Comparison of ENCODE assay signal across 8 cellular contexts in genomic region chr14:76762617-76763361, GRCh38. TPM values are rescaled to one million over a fixed set of nuclear protein-coding genes. Genes with fewer than 3 reads are reported as not detected.
DNase-seq lines count a peak whose midpoint lies in the region; ATAC-seq, FAIRE-seq and TF ChIP-seq lines count a peak whose summit lies in the region.

No MANE protein-coding gene starts in this region.

- H3K27me3 ChIP-seq in GM23338 (ENCODE audit: insufficient read depth) (peaks cover 75% of the 10 kb centered on the region), sigmoid colon (no peaks in the 10 kb centered on the region)

- no peak overlapping the region for H3K27ac Mint-ChIP-seq in GM23338
- H3K27ac Mint-ChIP-seq in activated CD8-positive, alpha-beta T cell treated with anti-CD3 and anti-CD28 coated beads, Interleukin-2, amount 10 ng/mL, durations not matched to agents 7 days and 5 days, result no peak overlapping the region

- DNase-seq in GM23338 (ENCODE audit: low spot score) (no peak), left ventricle myocardium superior (peak; percentile 30), sigmoid colon (no peak), frontal cortex (ENCODE audit: low spot score in 2 of 2) (no peak)
- DNase-seq in activated CD8-positive, alpha-beta T cell treated with anti-CD3 and anti-CD28 coated beads, Interleukin-2, amount 10 ng/mL, durations not matched to agents 7 days and 5 days, result peak; percentile 19

- WGBS in sigmoid colon, 2 donors, result 52 to 56% methylated on average over 27 of the region's 27 CpGs

- FAIRE-seq in frontal cortex (lab: Jason Lieb, UNC), result no peak

- no peaks in the 10 kb centered on the region for H3F3A ChIP-seq in GM23338 (replicated peaks; ENCODE audit: low read depth)

- CTCF ChIA-PET in activated CD8-positive, alpha-beta T cell treated with anti-CD3 and anti-CD28 coated beads, Interleukin-2, amount 10 ng/mL, durations not matched to agents 7 days and 5 days (lab: Charles Lee), result no interaction called here

- no peak for TF ChIP-seq EP300 in sigmoid colon (IDR thresholded peaks at IDR 0.05)

- ATAC-seq in GM23338 (no peak), left ventricle myocardium superior (peak; percentile 22), HG03571 (IDR thresholded peaks at IDR 0.05; ENCODE audit: unreplicated experiment) (no peak), HG03025 (IDR thresholded peaks at IDR 0.05; ENCODE audit: low FRiP score, unreplicated experiment) (no peak), HG03139 (IDR thresholded peaks at IDR 0.05; ENCODE audit: unreplicated experiment) (no peak)
- no peak for ATAC-seq in activated CD8-positive, alpha-beta T cell treated with anti-CD3 and anti-CD28 coated beads, Interleukin-2, amount 10 ng/mL, durations not matched to agents 7 days and 5 days

- H3K4me1 ChIP-seq in GM23338 (ENCODE audit: insufficient read depth), result peaks cover 20% of the 10 kb centered on the region
- H3K4me1 ChIP-seq in sigmoid colon, result peaks cover 0 to 37% (median 22%) of the 10 kb centered on the region in 4 donors

- H3K27ac ChIP-seq in GM23338 (ENCODE audit: low read depth), result no peak overlapping the region
- H3K27ac ChIP-seq in sigmoid colon, result peak overlapping the region; percentile 69 to 78 (median 76)

- TF ChIP-seq CTCF in GM23338 (conservative IDR thresholded peaks at IDR 0.05; ENCODE audit: low read depth in 2 of 2), result no peak
- TF ChIP-seq CTCF in sigmoid colon (IDR thresholded peaks at IDR 0.05), result no peak

- no peaks in the 10 kb centered on the region for H3K9me3 ChIP-seq in sigmoid colon

- POLR2A ChIA-PET in activated CD8-positive, alpha-beta T cell treated with anti-CD3 and anti-CD28 coated beads, Interleukin-2, amount 10 ng/mL, durations not matched to agents 7 days and 5 days (lab: Charles Lee), result interaction anchor here (0.6 kb wide), 1 partner anchor 53 kb away, joined by 4 read pairs; no protein-coding TSS in a partner anchor

- H3K4me2 ChIP-seq in GM23338, result peak overlapping the region; percentile 97

- H3K9me2 ChIP-seq in GM23338 (ENCODE audit: insufficient read depth), result no peaks in the 10 kb centered on the region

- H3K27me3 Mint-ChIP-seq in GM23338 (ENCODE audit: insufficient read depth, low read depth, poor library complexity), result peaks cover 43% of the 10 kb centered on the region
- H3K27me3 Mint-ChIP-seq in activated CD8-positive, alpha-beta T cell treated with anti-CD3 and anti-CD28 coated beads, Interleukin-2, amount 10 ng/mL, durations not matched to agents 7 days and 5 days (ENCODE audit: low read depth), result peaks cover 40% of the 10 kb centered on the region

- no peaks in the 10 kb centered on the region for H3K9me3 Mint-ChIP-seq in GM23338
- no peaks in the 10 kb centered on the region for H3K9me3 Mint-ChIP-seq in activated CD8-positive, alpha-beta T cell treated with anti-CD3 and anti-CD28 coated beads, Interleukin-2, amount 10 ng/mL, durations not matched to agents 7 days and 5 days (ENCODE audit: insufficient read depth)

- H3K36me3 ChIP-seq in GM23338 (ENCODE audit: insufficient read depth) (no peaks in the 10 kb centered on the region), sigmoid colon (no peaks in the 10 kb centered on the region)

- peaks cover 21% of the 10 kb centered on the region for H3K4me1 Mint-ChIP-seq in GM23338
- peaks cover 13% of the 10 kb centered on the region for H3K4me1 Mint-ChIP-seq in activated CD8-positive, alpha-beta T cell treated with anti-CD3 and anti-CD28 coated beads, Interleukin-2, amount 10 ng/mL, durations not matched to agents 7 days and 5 days (ENCODE audit: low read depth)

- intact Hi-C loops in left ventricle myocardium superior (cut with micrococcal nuclease), result no loop called here
- intact Hi-C loops in sigmoid colon (cut with DNase I), result no loop called here

- peak overlapping the region; percentile 86 for H3K4me3 ChIP-seq in GM23338
- peak overlapping the region; percentile 61 to 93 (median 68) for H3K4me3 ChIP-seq in sigmoid colon

- no peaks in the 10 kb centered on the region for H3K79me2 ChIP-seq in GM23338 (replicated peaks; ENCODE audit: insufficient read depth)

- H3K4me3 Mint-ChIP-seq in GM23338, result peak overlapping the region; percentile 80
- H3K4me3 Mint-ChIP-seq in activated CD8-positive, alpha-beta T cell treated with anti-CD3 and anti-CD28 coated beads, Interleukin-2, amount 10 ng/mL, durations not matched to agents 7 days and 5 days, result peak overlapping the region; percentile 74

- TF ChIP-seq POLR2A in sigmoid colon (IDR thresholded peaks at IDR 0.05), result no peak

- no peaks in the 10 kb centered on the region for H3K36me3 Mint-ChIP-seq in GM23338 (ENCODE audit: low read depth)
- no peaks in the 10 kb centered on the region for H3K36me3 Mint-ChIP-seq in activated CD8-positive, alpha-beta T cell treated with anti-CD3 and anti-CD28 coated beads, Interleukin-2, amount 10 ng/mL, durations not matched to agents 7 days and 5 days (ENCODE audit: low read depth)

- no peaks in the 10 kb centered on the region for H4K20me1 ChIP-seq in GM23338 (replicated peaks; ENCODE audit: insufficient read depth)

- peak overlapping the region; percentile 91 for H2AFZ ChIP-seq in GM23338

TF ChIP-seq in GM23338, 12 proteins besides CTCF, POLR2A, EP300 and RAD21:
- TF ChIP-seq STAT1 (IDR thresholded peaks at IDR 0.05; ENCODE audit: unreplicated experiment), result no peak
- TF ChIP-seq EZH2 (IDR thresholded peaks at IDR 0.05; ENCODE audit: low read depth, unreplicated experiment), result peak; percentile 1
- no peak for TF ChIP-seq EZH2phosphoT487 (IDR thresholded peaks at IDR 0.05; ENCODE audit: unreplicated experiment)

RNA-seq across cellular contexts. Expression of gene VASH1, which starts 1.5 kb away (rescaled TPM):
- 2.8 and 3.7 TPM in 2 replicates for total RNA-seq in GM23338 (2014; rRNA removed; shearing (Covaris generic))
- polyA plus RNA-seq in GM23338 (2016; fragmentation: Nextera tagmentation; extraction: Ambion mirVana) (0.78 and 1.4 TPM in 2 replicates), sigmoid colon (1 to 10 TPM; 3.0 to 7.7 (median 3.7) TPM)
- 1 to 10 TPM; 3.1 to 3.4 TPM for total RNA-seq in activated CD8-positive, alpha-beta T cell treated with anti-CD3 and anti-CD28 coated beads, Interleukin-2, amount 10 ng/mL, durations not matched to agents 7 days and 5 days
- total RNA-seq in left ventricle myocardium superior (14.0 TPM), sigmoid colon (10 to 100 TPM in 1 of 4 donors, 1 to 10 TPM in 3; 3.0 to 13.0 (median 5.3) TPM), frontal cortex (59.9 TPM)

RNA-seq across cellular contexts. Expression of gene ANGEL1, which starts 49.9 kb away (rescaled TPM):
- 22.2 and 31.6 TPM in 2 replicates for total RNA-seq in GM23338 (2014; rRNA removed; shearing (Covaris generic))
- 4.6 and 5.3 TPM in 2 replicates for polyA plus RNA-seq in GM23338 (2016; fragmentation: Nextera tagmentation; extraction: Ambion mirVana)
- 10 to 100 TPM; 11.5 to 13.7 TPM for total RNA-seq in activated CD8-positive, alpha-beta T cell treated with anti-CD3 and anti-CD28 coated beads, Interleukin-2, amount 10 ng/mL, durations not matched to agents 7 days and 5 days
- 11.2 TPM for total RNA-seq in left ventricle myocardium superior
- 10 to 100 TPM in 2 of 4 donors, 1 to 10 TPM in 2; 9.6 to 16.1 (median 10.8) TPM for total RNA-seq in sigmoid colon
- 10 to 100 TPM in 1 of 3 donors, 1 to 10 TPM in 1, under 1 TPM in 1; 0.60 to 10.9 (median 1.4) TPM for polyA plus RNA-seq in sigmoid colon
- 6.5 TPM for total RNA-seq in frontal cortex

Comparison
In these comparisons a context has a peak if more than half of its experiments do, and no peak if none do; other contexts are left out.
1. DNase-seq: peak in activated CD8-positive, alpha-beta T cell treated with anti-CD3 and anti-CD28 coated beads, Interleukin-2, amount 10 ng/mL, durations not matched to agents 7 days and 5 days (single experiment) and left ventricle myocardium superior (single experiment); none in GM23338 (single experiment), sigmoid colon (single experiment) and frontal cortex (0 of 2).